In genomic region chr6:46035242-46035641, GRCh38 we compare ENCODE assay signal across 16 cellular contexts. TPM values are rescaled to one million over a fixed set of nuclear protein-coding genes. Genes with fewer than 3 reads are reported as not detected.
"Had no signal": no experiment of that assay in that cellular context is flagged by ENCODE, and none has a peak within 500 bp of the region (broad histone marks: within the 10 kb centered on the region; RNA-seq: fewer than 3 reads in every experiment).

No MANE protein-coding gene starts in this region.

- H3K9me3 ChIP-seq: neutrophil, psoas muscle, stomach, thoracic aorta, transverse colon had no signal

- H3K27me3 ChIP-seq: neutrophil, stomach, transverse colon had no signal

- DNase-seq: cerebellar nuclear complex; erythroblast; foreskin melanocyte; immature natural killer cell; naive thymus-derived CD8-positive, alpha-beta T cell; psoas muscle; small intestine; stimulated activated CD4-positive, alpha-beta T cell treated with anti-CD3 and anti-CD28 coated beads, Interleukin-12 subunit alpha, Interleukin-12 subunit beta, amount 100 ng/mL, for 4 hours; stimulated activated naive CD4-positive, alpha-beta T cell; stomach; substantia nigra; transverse colon had no signal

- H3K4me1 ChIP-seq: psoas muscle, stomach had no signal

- H3K36me3 ChIP-seq: neutrophil, stomach, thoracic aorta, transverse colon had no signal

- ATAC-seq: naive thymus-derived CD8-positive, alpha-beta T cell; psoas muscle had no signal

- H3K27ac ChIP-seq: neutrophil, psoas muscle, stomach, thoracic aorta, transverse colon had no signal

- H3K4me3 ChIP-seq: psoas muscle, stomach, thoracic aorta, transverse colon had no signal

RNA-seq across cellular contexts. Expression of gene CLIC5, which starts 19.6 kb away (rescaled TPM):
- total RNA-seq: lung microvascular endothelial cell, osteoblast had no signal
